In genomic region chr14:52641745-52642144, GRCh38 we compare ENCODE assay signal across 27 cellular contexts.
"Had no signal": no experiment of that assay in that cellular context is flagged by ENCODE, and none has a peak within 500 bp of the region (broad histone marks: within the 10 kb centered on the region; RNA-seq: fewer than 3 reads in every experiment).

No MANE protein-coding gene starts in this region.

- DNase-seq: dorsolateral prefrontal cortex; effector CD4-positive, alpha-beta T cell; foreskin keratinocyte; heart left ventricle; hippocampal formation; immature natural killer cell; islet precursor cell; left ventricle myocardium superior; lower lobe of right lung; natural killer cell; right lobe of liver; small intestine; stimulated activated CD4-positive, alpha-beta T cell treated with anti-CD3 and anti-CD28 coated beads, Interleukin-15, amount 100 ng/mL, for 24 hours; stimulated activated CD4-positive, alpha-beta T cell treated with anti-CD3 and anti-CD28 coated beads, Interleukin-4, amount 100 ng/mL, for 1 hour; stimulated activated CD8-positive, alpha-beta memory T cell treated with anti-CD3 and anti-CD28 coated beads, Interleukin-4, amount 100 ng/mL, for 48 hours; stimulated activated naive CD4-positive, alpha-beta T cell; stimulated activated naive CD8-positive, alpha-beta T cell treated with anti-CD3 and anti-CD28 coated beads, Interleukin-15, amount 100 ng/mL, for 72 hours; transverse colon; upper lobe of right lung; uterus had no signal

- ATAC-seq: foreskin keratinocyte; gastroesophageal sphincter; heart left ventricle; left ventricle myocardium superior; lower lobe of right lung; natural killer cell; right lobe of liver; stimulated activated naive CD8-positive, alpha-beta T cell treated with anti-CD3 and anti-CD28 coated beads, Interleukin-15, amount 100 ng/mL, for 72 hours; upper lobe of right lung had no signal

- H3K9ac ChIP-seq: parathyroid adenoma had no signal

- H3K27ac Mint-ChIP-seq: immature natural killer cell; memory B cell; natural killer cell; progenitor cell of endocrine pancreas; stimulated activated naive CD8-positive, alpha-beta T cell treated with anti-CD3 and anti-CD28 coated beads, Interleukin-15, amount 100 ng/mL, for 72 hours had no signal

- H3K9me3 Mint-ChIP-seq: natural killer cell had no signal

- H3K9me3 ChIP-seq: lower lobe of right lung, neutrophil, right lobe of liver, suprapubic skin, upper lobe of right lung, uterus had no signal

- FAIRE-seq: small intestine had no signal

- H3K4me3 Mint-ChIP-seq: immature natural killer cell; memory B cell; natural killer cell; neural crest cell; stimulated activated naive CD8-positive, alpha-beta T cell treated with anti-CD3 and anti-CD28 coated beads, Interleukin-15, amount 100 ng/mL, for 72 hours had no signal

- H3K27me3 Mint-ChIP-seq: memory B cell; progenitor cell of endocrine pancreas; stimulated activated naive CD8-positive, alpha-beta T cell treated with anti-CD3 and anti-CD28 coated beads, Interleukin-15, amount 100 ng/mL, for 72 hours had no signal

- H2AFZ ChIP-seq: parathyroid adenoma had no signal

- H3K4me3 ChIP-seq: dorsolateral prefrontal cortex, gastroesophageal sphincter, heart left ventricle, lower lobe of right lung, right lobe of liver, suprapubic skin, transverse colon, upper lobe of right lung, uterus had no signal

- H3K27me3 ChIP-seq: dorsolateral prefrontal cortex, foreskin keratinocyte, gastroesophageal sphincter, heart left ventricle, neutrophil, right lobe of liver, suprapubic skin, transverse colon, upper lobe of right lung, uterus had no signal

- H3K4me1 Mint-ChIP-seq: immature natural killer cell, memory B cell, natural killer cell, neural crest cell had no signal

- H3K4me1 ChIP-seq: foreskin keratinocyte, gastroesophageal sphincter, heart left ventricle, lower lobe of right lung, parathyroid adenoma, right lobe of liver, suprapubic skin, transverse colon, upper lobe of right lung, uterus had no signal

- H3K36me3 ChIP-seq: uterus had no signal

- H3K27ac ChIP-seq: dorsolateral prefrontal cortex, foreskin keratinocyte, gastroesophageal sphincter, heart left ventricle, lower lobe of right lung, neutrophil, parathyroid adenoma, right lobe of liver, suprapubic skin, transverse colon, upper lobe of right lung, uterus had no signal
